9 cellular contexts compared by ENCODE assay signal in genomic region chr1:15966081-15966955, GRCh38. TPM values are rescaled to one million over a fixed set of nuclear protein-coding genes. Genes with fewer than 3 reads are reported as not detected.
A peak's percentile ranks its signal among the peaks of the same experiment; 100 is the strongest.
DNase-seq lines count a peak whose midpoint lies in the region; TF ChIP-seq lines count a peak whose summit lies in the region.
"Had no signal": no experiment of that assay in that cellular context is flagged by ENCODE, and none has a peak within 500 bp of the region (broad histone marks: within the 10 kb centered on the region; RNA-seq: fewer than 3 reads in every experiment).

No MANE protein-coding gene starts in this region.

- 74 to 75% (median 75%) methylated on average over 18 of the region's 18 CpGs for WGBS in ovary, 3 donors

- TF ChIP-seq POLR2A in ovary (IDR thresholded peaks at IDR 0.05): no peak

- peak overlapping the region; percentile 87 to 98 (median 97) for H3K27ac Mint-ChIP-seq in IgD-negative memory B cell

- H3K9me3 Mint-ChIP-seq in IgD-negative memory B cell: no peaks in the 10 kb centered on the region

- peak overlapping the region; percentile 45 to 92 (median 80) for H3K4me3 Mint-ChIP-seq in IgD-negative memory B cell

- H3K27ac ChIP-seq in ovary: no peak overlapping the region

- H3K36me3 Mint-ChIP-seq in IgD-negative memory B cell: peaks cover 3% of the 10 kb centered on the region

- H3K4me1 Mint-ChIP-seq in IgD-negative memory B cell: peaks cover 40 to 57% (median 55%) of the 10 kb centered on the region in 3 donors

- TF ChIP-seq CTCF in GM20000 (IDR thresholded peaks at IDR 0.05; ENCODE audit: extremely low read depth, missing control alignments): no peak
- TF ChIP-seq CTCF in ovary (IDR thresholded peaks at IDR 0.05): no peak

- intact Hi-C loops in ovary (cut with DNase I): no loop called here

- no peaks in the 10 kb centered on the region for H3K36me3 ChIP-seq in ovary

- H3K9me3 ChIP-seq in ovary: no peaks in the 10 kb centered on the region

- H3K4me3 ChIP-seq in ovary: no peak overlapping the region

- peaks cover 2% of the 10 kb centered on the region for H3K27me3 Mint-ChIP-seq in IgD-negative memory B cell

- no peaks in the 10 kb centered on the region for H3K27me3 ChIP-seq in ovary

- no peak for TF ChIP-seq EP300 in ovary (IDR thresholded peaks at IDR 0.05)

- H3K4me1 ChIP-seq in ovary (ENCODE audit: insufficient read depth): peaks cover 10% of the 10 kb centered on the region

- peak; percentile 60 for DNase-seq in AG20443 (ENCODE audit: low spot score)
- DNase-seq in GM20000 (ENCODE audit: low spot score): peak; percentile 88
- DNase-seq in activated T-cell treated with anti-CD3 and anti-CD28 coated beads for 4 hours: peak; percentile 63
- peak; percentile 64 for DNase-seq in glomerular visceral epithelial cell (ENCODE audit: extremely low spot score)
- peak; percentile 67 to 75 for DNase-seq in stimulated activated CD4-positive, alpha-beta T cell treated with anti-CD3 and anti-CD28 coated beads, Interleukin-2, amount 100 ng/mL, for 48 hours
- DNase-seq in NCI-H1092 treated with DMSO at 0.1 percent for 48 hours (lab: John Stamatoyannopoulos, UW): no peak
- DNase-seq in ovary: no peak

RNA-seq across cellular contexts. Expression of gene ZBTB17, which starts 9.6 kb away (rescaled TPM):
- polyA plus RNA-seq in IgD-negative memory B cell (30.5 TPM), ovary (10 to 100 TPM in 1 of 2 donors, 1 to 10 TPM in 1; 3.7 to 33.1 TPM)
- 10 to 100 TPM; 18.8 to 45.7 (median 29.8) TPM for total RNA-seq in ovary

RNA-seq across cellular contexts. Expression of gene SRARP, which starts 37.7 kb away (rescaled TPM):
- polyA plus RNA-seq in IgD-negative memory B cell (not detected), ovary (not detected)
- total RNA-seq in ovary: not detected
- total RNA-seq: epithelial cell of proximal tubule had no signal

RNA-seq across cellular contexts. Expression of gene HSPB7, which starts 51.5 kb away (rescaled TPM):
- polyA plus RNA-seq in IgD-negative memory B cell: not detected
- total RNA-seq in ovary: 10 to 100 TPM in 6 of 7 donors, 1 to 10 TPM in 1; 1.9 to 68.7 (median 35.8) TPM
- 10 to 100 TPM; 21.9 to 25.4 TPM for polyA plus RNA-seq in ovary
- total RNA-seq: epithelial cell of proximal tubule had no signal

RNA-seq across cellular contexts. Expression of gene CLCNKA, which starts 55.5 kb away (rescaled TPM):
- polyA plus RNA-seq in IgD-negative memory B cell (not detected), ovary (under 1 TPM; 0.08 to 0.74 TPM)
- 1 to 10 TPM in 5 of 7 donors, under 1 TPM in 1, not detected in 1; 0.97 to 2.4 (median 1.2) TPM for total RNA-seq in ovary
- total RNA-seq: epithelial cell of proximal tubule had no signal

Comparison
In these comparisons a context has a peak if more than half of its experiments do, and no peak if none do; other contexts are left out.
1. DNase-seq: peak in AG20443 (single experiment), GM20000 (single experiment), activated T-cell treated with anti-CD3 and anti-CD28 coated beads for 4 hours (single experiment), glomerular visceral epithelial cell (single experiment) and stimulated activated CD4-positive, alpha-beta T cell treated with anti-CD3 and anti-CD28 coated beads, Interleukin-2, amount 100 ng/mL, for 48 hours (2 of 2); none in NCI-H1092 treated with DMSO at 0.1 percent for 48 hours (single experiment) and ovary (0 of 5).
2. RNA of gene HSPB7, which starts 51.5 kb away (polyA plus RNA-seq): 21.9 to 25.4 TPM in ovary; not detected in IgD-negative memory B cell (single experiment); every median in the first group is over 10 times any median in the second.